10 cellular contexts compared by ENCODE assay signal in the genomic region with DNA sequence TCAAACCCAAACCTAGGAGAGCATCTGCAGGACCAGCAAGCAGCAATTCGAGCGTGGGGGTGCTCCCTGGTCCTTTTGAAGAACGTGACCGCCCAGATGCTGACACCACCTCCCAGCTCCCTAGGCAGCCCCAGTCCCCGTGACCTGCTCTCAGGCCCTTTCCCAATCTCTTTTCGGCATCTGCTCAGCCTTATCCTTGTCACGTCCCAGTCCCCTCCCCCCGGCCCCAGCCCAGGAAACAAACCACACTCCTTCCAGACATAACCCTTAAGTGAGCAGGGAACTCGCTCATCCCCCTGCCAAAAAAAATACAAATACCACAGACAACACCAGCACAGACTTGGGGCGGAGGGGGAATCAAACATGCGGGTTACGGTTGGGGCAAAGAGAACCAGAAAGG. TPM values are rescaled to one million over a fixed set of nuclear protein-coding genes. Genes with fewer than 3 reads are reported as not detected.
DNase-seq lines count a peak whose midpoint lies in the region; ATAC-seq and TF ChIP-seq lines count a peak whose summit lies in the region.
"Had no signal": no experiment of that assay in that cellular context is flagged by ENCODE, and none has a peak within 500 bp of the region (broad histone marks: within the 10 kb centered on the region; RNA-seq: fewer than 3 reads in every experiment).

No MANE protein-coding gene starts in this region.

- intact Hi-C loops in upper lobe of right lung (cut with DNase I) (loop anchor here (10.0 kb wide), 1 partner anchor 52 kb away; no protein-coding TSS in a partner anchor), prostate gland (cut with DNase I) (loop anchor here (5.0 to 10.0 kb wide), 3 partner anchors 59 to 222 kb away; a partner anchor contains a TSS)

- in situ Hi-C loops in brain microvascular endothelial cell (cut with HindIII; ENCODE audit: low pct_ligation_motif_present, low sequenced_read_pairs), result loop anchor here (5.0 to 25.0 kb wide), 2 partner anchors 39 to 239 kb away; no protein-coding TSS in a partner anchor

- H2AK5ac ChIP-seq in mesendoderm (ENCODE audit: low read length), result no peak overlapping the region

- H3K4ac ChIP-seq in mesendoderm (ENCODE audit: low read depth, low read length), result no peak overlapping the region

- no peak overlapping the region for H3K4me3 ChIP-seq in brain microvascular endothelial cell (ENCODE audit: low read depth, low read length)
- H3K4me3 ChIP-seq in mesendoderm (ENCODE audit: low read length), result no peak overlapping the region
- H3K4me3 ChIP-seq in upper lobe of right lung, result no peak overlapping the region
- H3K4me3 ChIP-seq in prostate gland, result no peak overlapping the region

- H3K27me3 ChIP-seq in brain microvascular endothelial cell (replicated peaks) (no peaks in the 10 kb centered on the region), mesendoderm (ENCODE audit: insufficient read depth, low read length, poor library complexity) (no peaks in the 10 kb centered on the region), upper lobe of right lung (no peaks in the 10 kb centered on the region), prostate gland (replicated peaks; ENCODE audit: insufficient read depth) (no peaks in the 10 kb centered on the region)

- H3K56ac ChIP-seq in mesendoderm (ENCODE audit: low read length), result peak overlapping the region; percentile 35

- H2BK15ac ChIP-seq in mesendoderm (replicated peaks; ENCODE audit: low read depth), result no peak overlapping the region

- no peak for DNase-seq in activated T-cell treated with anti-CD3 and anti-CD28 coated beads, Interleukin-2, amount 50 U/mL, for 4 hours
- no peak for DNase-seq in activated T-cell treated with anti-CD3 and anti-CD28 coated beads, Interleukin-2, amount 50 U/mL, for 72 hours
- peak; percentile 65 for DNase-seq in brain microvascular endothelial cell
- DNase-seq in mesendoderm, result peak; percentile 57
- DNase-seq in upper lobe of right lung, result peak; percentile 83
- DNase-seq in epidermal melanocyte (ENCODE audit: insufficient read length, low spot score), result no peak
- DNase-seq in prostate gland (ENCODE audit: low spot score), result no peak
- DNase-seq: C1 segment of cervical spinal cord, naive B cell had no signal

- WGBS in mesendoderm (ENCODE audit: extremely low coverage, insufficient coverage, low lambda C conversion rate), result no CpG with 5 or more reads among the region's 12 CpGs
- WGBS in prostate gland, result 49% methylated on average over 12 of the region's 12 CpGs

- H3K27ac ChIP-seq in brain microvascular endothelial cell (no peak overlapping the region), mesendoderm (ENCODE audit: low read depth, low read length) (no peak overlapping the region), upper lobe of right lung (peak overlapping the region; percentile 87), prostate gland (peak overlapping the region in 1 of 2 donors; percentile 87)

- peaks cover 6% of the 10 kb centered on the region for H3K36me3 Mint-ChIP-seq in activated T-cell treated with anti-CD3 and anti-CD28 coated beads, Interleukin-2, amount 50 U/mL, for 4 hours (ENCODE audit: insufficient read depth)
- peaks cover 0 to 3% of the 10 kb centered on the region in 2 donors for H3K36me3 Mint-ChIP-seq in activated T-cell treated with anti-CD3 and anti-CD28 coated beads, Interleukin-2, amount 50 U/mL, for 72 hours (ENCODE audit: insufficient read depth in 2 of 2)
- H3K36me3 Mint-ChIP-seq: naive B cell had no signal

- H4K5ac ChIP-seq in mesendoderm (ENCODE audit: low read length), result no peak overlapping the region

- H3K9me3 Mint-ChIP-seq in activated T-cell treated with anti-CD3 and anti-CD28 coated beads, Interleukin-2, amount 50 U/mL, for 4 hours, result no peaks in the 10 kb centered on the region
- H3K9me3 Mint-ChIP-seq in activated T-cell treated with anti-CD3 and anti-CD28 coated beads, Interleukin-2, amount 50 U/mL, for 72 hours, result peaks cover 0 to 2% of the 10 kb centered on the region in 2 donors
- H3K9me3 Mint-ChIP-seq: naive B cell had no signal

- peaks cover 19% of the 10 kb centered on the region for H3K4me1 ChIP-seq in mesendoderm (ENCODE audit: control insufficient read depth, low read depth, low read length)
- H3K4me1 ChIP-seq in upper lobe of right lung, result peaks cover 77% of the 10 kb centered on the region
- peaks cover 39% of the 10 kb centered on the region for H3K4me1 ChIP-seq in prostate gland (replicated peaks)

- H3K27ac Mint-ChIP-seq in activated T-cell treated with anti-CD3 and anti-CD28 coated beads, Interleukin-2, amount 50 U/mL, for 72 hours, result no peak overlapping the region

- no peaks in the 10 kb centered on the region for H3K27me3 Mint-ChIP-seq in activated T-cell treated with anti-CD3 and anti-CD28 coated beads, Interleukin-2, amount 50 U/mL, for 4 hours (ENCODE audit: low read depth)
- no peaks in the 10 kb centered on the region for H3K27me3 Mint-ChIP-seq in activated T-cell treated with anti-CD3 and anti-CD28 coated beads, Interleukin-2, amount 50 U/mL, for 72 hours (ENCODE audit: low read depth)
- H3K27me3 Mint-ChIP-seq: naive B cell had no signal

- no peak overlapping the region for H3K4me2 ChIP-seq in mesendoderm (ENCODE audit: low read length)

- peak overlapping the region; percentile 66 for H3K23ac ChIP-seq in mesendoderm (ENCODE audit: low read length)

- H4K8ac ChIP-seq in mesendoderm (ENCODE audit: low read depth, low read length), result no peak overlapping the region

- TF ChIP-seq POLR2A in prostate gland (IDR thresholded peaks at IDR 0.05), result no peak

- H3K18ac ChIP-seq in mesendoderm (ENCODE audit: low read length), result no peak overlapping the region

- H3K9me3 ChIP-seq in upper lobe of right lung (no peaks in the 10 kb centered on the region), prostate gland (no peaks in the 10 kb centered on the region)

- H3K4me3 Mint-ChIP-seq in activated T-cell treated with anti-CD3 and anti-CD28 coated beads, Interleukin-2, amount 50 U/mL, for 4 hours, result peak overlapping the region; percentile 40
- H3K4me3 Mint-ChIP-seq in activated T-cell treated with anti-CD3 and anti-CD28 coated beads, Interleukin-2, amount 50 U/mL, for 72 hours, result no peak overlapping the region

- no peak for TF ChIP-seq CTCF in brain microvascular endothelial cell (IDR thresholded peaks at IDR 0.05; ENCODE audit: low read depth, low read length, missing control alignments)
- TF ChIP-seq CTCF in upper lobe of right lung (IDR thresholded peaks at IDR 0.05), result no peak
- no peak for TF ChIP-seq CTCF in prostate gland (IDR thresholded peaks at IDR 0.05)

- H3K36me3 ChIP-seq in brain microvascular endothelial cell (replicated peaks) (no peaks in the 10 kb centered on the region), mesendoderm (ENCODE audit: control insufficient read depth, insufficient read depth, low read length) (no peaks in the 10 kb centered on the region), upper lobe of right lung (no peaks in the 10 kb centered on the region), prostate gland (no peaks in the 10 kb centered on the region)

- H3K9ac ChIP-seq in mesendoderm (ENCODE audit: low read length), result peak overlapping the region; percentile 6

- H3K79me2 ChIP-seq in mesendoderm (ENCODE audit: control insufficient read depth, insufficient read depth, low read length), result peaks cover 77% of the 10 kb centered on the region

- H2BK120ac ChIP-seq in mesendoderm (ENCODE audit: low read depth, low read length), result no peak overlapping the region

- H3K79me1 ChIP-seq in mesendoderm (ENCODE audit: low read length), result peaks cover 50% of the 10 kb centered on the region

- no peak for ATAC-seq in activated T-cell treated with anti-CD3 and anti-CD28 coated beads, Interleukin-2, amount 50 U/mL, for 4 hours
- no peak for ATAC-seq in activated T-cell treated with anti-CD3 and anti-CD28 coated beads, Interleukin-2, amount 50 U/mL, for 72 hours (replicated peaks in 1 of 2)
- ATAC-seq in upper lobe of right lung (no peak), GM18909 (IDR thresholded peaks at IDR 0.05; ENCODE audit: poor library complexity, unreplicated experiment) (no peak)

- H3K4me1 Mint-ChIP-seq in activated T-cell treated with anti-CD3 and anti-CD28 coated beads, Interleukin-2, amount 50 U/mL, for 4 hours (ENCODE audit: low read depth), result peaks cover 53% of the 10 kb centered on the region
- peaks cover 59% of the 10 kb centered on the region for H3K4me1 Mint-ChIP-seq in activated T-cell treated with anti-CD3 and anti-CD28 coated beads, Interleukin-2, amount 50 U/mL, for 72 hours (ENCODE audit: low read depth)

- no peak overlapping the region for H2BK5ac ChIP-seq in mesendoderm (ENCODE audit: low read length)

RNA-seq across cellular contexts. Expression of a gene that starts 3.3 kb away (rescaled TPM):
- total RNA-seq in activated T-cell treated with anti-CD3 and anti-CD28 coated beads, Interleukin-2, amount 50 U/mL, for 4 hours, result 100 to 1,000 TPM; 105 to 118 (median 109) TPM
- 10 to 100 TPM; 39.9 to 44.5 TPM for total RNA-seq in activated T-cell treated with anti-CD3 and anti-CD28 coated beads, Interleukin-2, amount 50 U/mL, for 72 hours
- 28.4 TPM for polyA plus RNA-seq in mesendoderm (2013, experiment 1 of 2)
- 27.7 TPM for polyA plus RNA-seq in mesendoderm (2013, experiment 2 of 2)
- 73.4 TPM for total RNA-seq in upper lobe of right lung
- total RNA-seq in prostate gland, result 10 to 100 TPM; 39.9 to 41.4 TPM

RNA-seq across cellular contexts. Expression of a gene that starts 57.0 kb away (rescaled TPM):
- under 1 TPM; 0.13 to 0.22 (median 0.15) TPM for total RNA-seq in activated T-cell treated with anti-CD3 and anti-CD28 coated beads, Interleukin-2, amount 50 U/mL, for 4 hours
- total RNA-seq in activated T-cell treated with anti-CD3 and anti-CD28 coated beads, Interleukin-2, amount 50 U/mL, for 72 hours, result under 1 TPM in 1 of 2 donors, not detected in 1; 0.34 TPM
- polyA plus RNA-seq in mesendoderm (2013, experiment 1 of 2), result not detected
- not detected for polyA plus RNA-seq in mesendoderm (2013, experiment 2 of 2)
- total RNA-seq in upper lobe of right lung (not detected), prostate gland (1 to 10 TPM in 1 of 2 donors, not detected in 1; 5.3 TPM)

Comparison
In these comparisons a context has a peak if more than half of its experiments do, and no peak if none do; other contexts are left out.
1. DNase-seq: peak in brain microvascular endothelial cell (single experiment), mesendoderm (single experiment) and upper lobe of right lung (single experiment); none in activated T-cell treated with anti-CD3 and anti-CD28 coated beads, Interleukin-2, amount 50 U/mL, for 4 hours (single experiment), activated T-cell treated with anti-CD3 and anti-CD28 coated beads, Interleukin-2, amount 50 U/mL, for 72 hours (0 of 2), epidermal melanocyte (single experiment) and prostate gland (single experiment).